In the genomic region with DNA sequence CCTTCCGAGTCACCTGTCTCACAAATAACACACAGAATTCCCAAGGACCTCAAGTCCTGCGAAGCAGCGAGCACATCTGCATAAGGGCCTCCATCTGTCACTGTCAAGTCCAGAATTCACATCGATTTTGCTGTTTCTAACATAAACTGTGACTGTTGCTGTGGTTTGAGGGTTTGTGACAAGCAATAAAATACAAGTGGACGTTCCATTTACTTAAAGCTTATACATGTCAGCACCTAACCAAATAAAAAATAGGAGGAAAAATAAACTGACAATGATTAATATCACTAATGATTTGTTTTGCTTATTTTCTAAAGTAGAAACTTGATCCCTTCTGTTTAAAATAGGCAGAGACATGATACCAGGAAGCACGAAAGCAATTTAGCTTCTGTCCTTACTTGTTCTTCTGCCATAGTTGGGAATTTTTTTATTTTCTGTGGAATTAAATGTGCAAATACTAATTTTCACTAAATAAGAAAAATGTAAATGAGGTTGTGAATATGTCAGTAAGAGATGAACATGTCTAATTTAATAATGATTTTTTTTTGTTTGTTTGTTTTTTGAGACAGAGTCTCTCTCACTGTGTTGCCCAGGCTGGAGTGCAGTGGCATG, we compare ENCODE assay signal across 1 cellular context.
TF ChIP-seq lines count a peak whose summit lies in the region.

No MANE protein-coding gene starts in this region.

TF ChIP-seq in GM23338, 12 proteins besides CTCF, POLR2A, EP300 and RAD21:
- TF ChIP-seq, protein P1, sequence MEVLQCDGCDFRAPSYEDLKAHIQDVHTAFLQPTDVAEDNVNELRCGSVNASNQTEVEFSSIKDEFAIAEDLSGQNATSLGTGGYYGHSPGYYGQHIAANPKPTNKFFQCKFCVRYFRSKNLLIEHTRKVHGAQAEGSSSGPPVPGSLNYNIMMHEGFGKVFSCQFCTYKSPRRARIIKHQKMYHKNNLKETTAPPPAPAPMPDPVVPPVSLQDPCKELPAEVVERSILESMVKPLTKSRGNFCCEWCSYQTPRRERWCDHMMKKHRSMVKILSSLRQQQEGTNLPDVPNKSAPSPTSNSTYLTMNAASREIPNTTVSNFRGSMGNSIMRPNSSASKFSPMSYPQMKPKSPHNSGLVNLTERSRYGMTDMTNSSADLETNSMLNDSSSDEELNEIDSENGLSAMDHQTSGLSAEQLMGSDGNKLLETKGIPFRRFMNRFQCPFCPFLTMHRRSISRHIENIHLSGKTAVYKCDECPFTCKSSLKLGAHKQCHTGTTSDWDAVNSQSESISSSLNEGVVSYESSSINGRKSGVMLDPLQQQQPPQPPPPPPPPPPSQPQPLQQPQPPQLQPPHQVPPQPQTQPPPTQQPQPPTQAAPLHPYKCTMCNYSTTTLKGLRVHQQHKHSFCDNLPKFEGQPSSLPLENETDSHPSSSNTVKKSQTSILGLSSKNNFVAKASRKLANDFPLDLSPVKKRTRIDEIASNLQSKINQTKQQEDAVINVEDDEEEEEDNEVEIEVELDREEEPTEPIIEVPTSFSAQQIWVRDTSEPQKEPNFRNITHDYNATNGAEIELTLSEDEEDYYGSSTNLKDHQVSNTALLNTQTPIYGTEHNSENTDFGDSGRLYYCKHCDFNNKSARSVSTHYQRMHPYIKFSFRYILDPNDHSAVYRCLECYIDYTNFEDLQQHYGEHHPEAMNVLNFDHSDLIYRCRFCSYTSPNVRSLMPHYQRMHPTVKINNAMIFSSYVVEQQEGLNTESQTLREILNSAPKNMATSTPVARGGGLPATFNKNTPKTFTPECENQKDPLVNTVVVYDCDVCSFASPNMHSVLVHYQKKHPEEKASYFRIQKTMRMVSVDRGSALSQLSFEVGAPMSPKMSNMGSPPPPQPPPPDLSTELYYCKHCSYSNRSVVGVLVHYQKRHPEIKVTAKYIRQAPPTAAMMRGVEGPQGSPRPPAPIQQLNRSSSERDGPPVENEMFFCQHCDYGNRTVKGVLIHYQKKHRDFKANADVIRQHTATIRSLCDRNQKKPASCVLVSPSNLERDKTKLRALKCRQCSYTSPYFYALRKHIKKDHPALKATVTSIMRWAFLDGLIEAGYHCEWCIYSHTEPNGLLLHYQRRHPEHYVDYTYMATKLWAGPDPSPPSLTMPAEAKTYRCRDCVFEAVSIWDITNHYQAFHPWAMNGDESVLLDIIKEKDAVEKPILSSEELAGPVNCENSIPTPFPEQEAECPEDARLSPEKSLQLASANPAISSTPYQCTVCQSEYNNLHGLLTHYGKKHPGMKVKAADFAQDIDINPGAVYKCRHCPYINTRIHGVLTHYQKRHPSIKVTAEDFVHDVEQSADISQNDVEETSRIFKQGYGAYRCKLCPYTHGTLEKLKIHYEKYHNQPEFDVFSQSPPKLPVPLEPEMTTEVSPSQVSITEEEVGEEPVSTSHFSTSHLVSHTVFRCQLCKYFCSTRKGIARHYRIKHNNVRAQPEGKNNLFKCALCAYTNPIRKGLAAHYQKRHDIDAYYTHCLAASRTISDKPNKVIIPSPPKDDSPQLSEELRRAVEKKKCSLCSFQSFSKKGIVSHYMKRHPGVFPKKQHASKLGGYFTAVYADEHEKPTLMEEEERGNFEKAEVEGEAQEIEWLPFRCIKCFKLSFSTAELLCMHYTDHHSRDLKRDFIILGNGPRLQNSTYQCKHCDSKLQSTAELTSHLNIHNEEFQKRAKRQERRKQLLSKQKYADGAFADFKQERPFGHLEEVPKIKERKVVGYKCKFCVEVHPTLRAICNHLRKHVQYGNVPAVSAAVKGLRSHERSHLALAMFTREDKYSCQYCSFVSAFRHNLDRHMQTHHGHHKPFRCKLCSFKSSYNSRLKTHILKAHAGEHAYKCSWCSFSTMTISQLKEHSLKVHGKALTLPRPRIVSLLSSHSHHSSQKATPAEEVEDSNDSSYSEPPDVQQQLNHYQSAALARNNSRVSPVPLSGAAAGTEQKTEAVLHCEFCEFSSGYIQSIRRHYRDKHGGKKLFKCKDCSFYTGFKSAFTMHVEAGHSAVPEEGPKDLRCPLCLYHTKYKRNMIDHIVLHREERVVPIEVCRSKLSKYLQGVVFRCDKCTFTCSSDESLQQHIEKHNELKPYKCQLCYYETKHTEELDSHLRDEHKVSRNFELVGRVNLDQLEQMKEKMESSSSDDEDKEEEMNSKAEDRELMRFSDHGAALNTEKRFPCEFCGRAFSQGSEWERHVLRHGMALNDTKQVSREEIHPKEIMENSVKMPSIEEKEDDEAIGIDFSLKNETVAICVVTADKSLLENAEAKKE (CRISPR knock-in tag; IDR thresholded peaks at IDR 0.05) = no peak
